ENCODE assay signal across 1 cellular context in the genomic region with DNA sequence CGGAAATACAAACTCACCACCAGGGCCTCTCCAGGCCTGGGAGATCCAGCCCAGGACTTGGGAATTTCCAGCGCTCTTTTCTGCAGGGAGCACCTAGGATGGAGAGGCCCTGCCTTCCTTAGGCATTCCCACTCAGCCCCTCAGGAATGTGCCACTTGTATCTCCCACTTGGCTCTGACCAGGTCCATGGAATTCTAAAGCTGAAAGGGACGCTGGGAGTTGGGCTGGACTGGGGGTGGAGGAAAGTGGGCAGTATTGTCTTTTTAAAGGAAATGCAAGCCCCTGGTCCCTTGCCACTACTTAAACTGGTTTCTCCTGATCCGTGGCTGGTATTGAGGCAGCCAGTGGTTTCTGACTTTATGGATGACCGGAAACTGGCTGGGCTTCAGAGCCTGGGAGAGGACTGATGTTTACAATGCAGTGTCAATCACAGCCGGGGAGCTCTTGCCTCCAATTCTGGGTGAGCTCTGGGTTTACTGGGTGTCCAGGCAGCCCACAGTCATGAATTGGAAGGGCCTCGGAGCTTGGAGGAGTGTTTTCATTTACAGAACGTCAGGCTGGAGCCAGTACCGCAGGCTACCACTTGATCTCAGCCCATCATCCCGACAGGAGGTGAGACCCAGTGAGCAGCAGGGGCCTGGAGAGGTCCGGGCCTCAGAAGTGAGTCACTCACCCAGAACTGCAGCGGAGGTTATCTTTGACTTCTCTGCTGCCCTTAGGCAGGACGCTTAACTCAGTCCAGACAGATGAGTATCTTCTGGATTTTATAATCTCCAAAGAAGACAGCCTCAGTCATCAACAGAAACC.
TF ChIP-seq lines count a peak whose summit lies in the region.

No MANE protein-coding gene starts in this region.

TF ChIP-seq in A549, 52 proteins besides CTCF, POLR2A, EP300 and RAD21 (continued from another document):
- TF ChIP-seq, protein P1, sequence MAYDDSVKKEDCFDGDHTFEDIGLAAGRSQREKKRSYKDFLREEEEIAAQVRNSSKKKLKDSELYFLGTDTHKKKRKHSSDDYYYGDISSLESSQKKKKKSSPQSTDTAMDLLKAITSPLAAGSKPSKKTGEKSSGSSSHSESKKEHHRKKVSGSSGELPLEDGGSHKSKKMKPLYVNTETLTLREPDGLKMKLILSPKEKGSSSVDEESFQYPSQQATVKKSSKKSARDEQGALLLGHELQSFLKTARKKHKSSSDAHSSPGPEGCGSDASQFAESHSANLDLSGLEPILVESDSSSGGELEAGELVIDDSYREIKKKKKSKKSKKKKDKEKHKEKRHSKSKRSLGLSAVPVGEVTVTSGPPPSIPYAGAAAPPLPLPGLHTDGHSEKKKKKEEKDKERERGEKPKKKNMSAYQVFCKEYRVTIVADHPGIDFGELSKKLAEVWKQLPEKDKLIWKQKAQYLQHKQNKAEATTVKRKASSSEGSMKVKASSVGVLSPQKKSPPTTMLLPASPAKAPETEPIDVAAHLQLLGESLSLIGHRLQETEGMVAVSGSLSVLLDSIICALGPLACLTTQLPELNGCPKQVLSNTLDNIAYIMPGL (CRISPR knock-in tag; IDR thresholded peaks at IDR 0.05; ENCODE audit: borderline replicate concordance), result no peak
- TF ChIP-seq NPAS2 (CRISPR knock-in tag; IDR thresholded peaks at IDR 0.05; ENCODE audit: borderline replicate concordance) (no peak), RCOR1 (IDR thresholded peaks at IDR 0.05; ENCODE audit: low read depth, low read length) (no peak), ZNF302 (CRISPR knock-in tag; IDR thresholded peaks at IDR 0.05) (no peak), HEYL (CRISPR knock-in tag; IDR thresholded peaks at IDR 0.05) (no peak)
TF ChIP-seq in A549: peak in this region for 4.
